ENCODE assay signal across 17 cellular contexts in genomic region chr1:37663426-37664000, GRCh38. TPM values are rescaled to one million over a fixed set of nuclear protein-coding genes. Genes with fewer than 3 reads are reported as not detected.
"Had no signal": no experiment of that assay in that cellular context is flagged by ENCODE, and none has a peak within 500 bp of the region (broad histone marks: within the 10 kb centered on the region; RNA-seq: fewer than 3 reads in every experiment).

No MANE protein-coding gene starts in this region.

- H3K9me3 ChIP-seq: ascending aorta, neutrophil, thoracic aorta, upper lobe of right lung had no signal

- ATAC-seq: esophagus mucosa; stimulated activated effector memory CD8-positive, alpha-beta T cell treated with anti-CD3 and anti-CD28 coated beads, Interleukin-12 subunit alpha, Interleukin-12 subunit beta, amount 100 ng/mL, for 72 hours; upper lobe of right lung had no signal

- DNase-seq: activated CD4-positive, alpha-beta T cell treated with anti-CD3 and anti-CD28 coated beads for 1 hour; activated CD4-positive, alpha-beta T cell treated with anti-CD3 and anti-CD28 coated beads, Interleukin-2, amount 50 U/mL, for 4 hours; activated naive CD4-positive, alpha-beta T cell treated with anti-CD3 and anti-CD28 coated beads for 36 hours; dorsolateral prefrontal cortex; hippocampal formation; upper lobe of right lung had no signal

- H3K4me3 ChIP-seq: ascending aorta, dorsolateral prefrontal cortex, thoracic aorta, upper lobe of right lung had no signal

- H3K27me3 ChIP-seq: ascending aorta, upper lobe of right lung had no signal

- H3K4me1 ChIP-seq: ascending aorta, parathyroid adenoma, upper lobe of right lung had no signal

- H3K27ac ChIP-seq: ascending aorta, dorsolateral prefrontal cortex, neutrophil, parathyroid adenoma, thoracic aorta, upper lobe of right lung had no signal

- H3K36me3 ChIP-seq: ascending aorta, neutrophil, thoracic aorta, upper lobe of right lung had no signal

RNA-seq across cellular contexts. Expression of gene RSPO1, which starts 28.8 kb away (rescaled TPM):
- total RNA-seq: activated naive CD4-positive, alpha-beta T cell treated with anti-CD3 and anti-CD28 coated beads for 36 hours; activated T-helper 2 cell treated with anti-CD3 and anti-CD28 coated beads, Interferon-gamma antibody, Interleukin-2, Interleukin-4, amounts not matched to agents 10 μg/mL and 5 μg/mL and 100 μg/mL, durations not matched to agents 14 hours and 24 hours and 36 hours; ascending aorta; fibroblast of villous mesenchyme; glomerular endothelial cell; myocyte; renal cortical epithelial cell had no signal
